In genomic region chr10:52586710-52587109, GRCh38 we compare ENCODE assay signal across 25 cellular contexts.
"Had no signal": no experiment of that assay in that cellular context is flagged by ENCODE, and none has a peak within 500 bp of the region (broad histone marks: within the 10 kb centered on the region; RNA-seq: fewer than 3 reads in every experiment).

No MANE protein-coding gene starts in this region.

- H3K36me3 ChIP-seq: esophagus squamous epithelium, gastrocnemius medialis, heart right ventricle, left lung, lower lobe of right lung had no signal

- DNase-seq: cortex of kidney; effector CD8-positive, alpha-beta T cell; effector memory CD8-positive, alpha-beta T cell; endodermal cell; erythroblast; esophagus squamous epithelium; foreskin fibroblast; foreskin melanocyte; gastrocnemius medialis; glutamatergic neuron; head of caudate nucleus; heart right ventricle; hippocampal formation; left cardiac atrium; left lung; left ventricle myocardium superior; lower lobe of right lung; mesenchymal stem cell; mucosa of descending colon; naive B cell; naive thymus-derived CD8-positive, alpha-beta T cell had no signal

- ATAC-seq: effector memory CD8-positive, alpha-beta T cell; esophagus mucosa; gastrocnemius medialis; heart right ventricle; left cardiac atrium; left lung; left ventricle myocardium superior; lower lobe of right lung; mucosa of descending colon; naive thymus-derived CD8-positive, alpha-beta T cell had no signal

- H3K27me3 ChIP-seq: esophagus squamous epithelium, gastrocnemius medialis, heart right ventricle, left lung had no signal

- H3K4me3 ChIP-seq: esophagus squamous epithelium, gastrocnemius medialis, heart right ventricle, left lung, lower lobe of right lung, mucosa of descending colon had no signal

- H3K4me1 ChIP-seq: esophagus squamous epithelium, gastrocnemius medialis, heart right ventricle, left lung, lower lobe of right lung had no signal

- H3K27ac ChIP-seq: epithelial cell of prostate, esophagus squamous epithelium, gastrocnemius medialis, heart right ventricle, left lung, lower lobe of right lung had no signal

- FAIRE-seq: islet of Langerhans, keratinocyte had no signal
